ENCODE assay signal across 8 cellular contexts in the genomic region with DNA sequence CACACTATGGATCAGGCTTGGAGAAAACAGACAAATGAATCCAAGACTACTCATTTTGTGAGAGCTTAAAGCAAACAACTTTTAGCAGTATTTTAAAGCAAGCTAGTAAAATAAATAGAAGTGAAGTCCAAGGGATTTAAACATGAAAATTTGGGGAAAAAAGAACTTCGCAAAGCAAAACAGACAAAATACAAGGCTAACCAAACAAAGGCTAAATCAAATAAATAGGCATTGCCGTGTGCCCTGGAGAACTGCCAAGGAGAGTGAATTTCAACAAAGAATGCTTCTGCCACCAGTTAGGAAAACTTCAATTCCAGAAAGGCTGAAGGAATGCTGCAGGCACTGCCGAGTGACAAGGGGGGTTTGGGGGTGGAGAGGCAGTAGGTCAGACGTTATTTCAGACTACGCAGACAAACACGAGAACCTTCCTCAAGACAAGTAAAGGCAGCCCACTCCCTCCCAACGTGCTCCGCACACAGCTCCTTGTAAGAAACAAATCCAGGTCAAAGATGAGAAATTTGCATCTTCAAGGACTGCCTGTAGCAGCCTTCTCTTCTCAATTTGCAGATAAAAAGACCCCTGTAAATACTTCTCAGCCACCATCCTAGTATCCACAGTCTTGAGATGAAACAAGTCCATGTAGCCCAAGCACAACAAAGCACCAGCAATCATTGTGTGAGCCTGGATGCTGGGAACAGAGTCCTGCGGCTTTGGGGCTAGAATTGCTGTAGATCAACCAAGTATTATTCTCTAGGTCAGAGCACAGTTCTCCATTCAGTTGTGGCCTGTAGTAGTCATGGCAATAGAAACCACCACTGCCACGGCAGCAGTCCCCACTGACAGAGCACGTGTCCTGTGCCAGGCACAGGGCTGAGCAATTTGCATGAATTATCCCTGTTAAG.
DNase-seq lines count a peak whose midpoint lies in the region; ATAC-seq lines count a peak whose summit lies in the region.

No MANE protein-coding gene starts in this region.

- ATAC-seq in HG02588 (IDR thresholded peaks at IDR 0.05; ENCODE audit: unreplicated experiment) (peak; percentile 55), GM19351 (IDR thresholded peaks at IDR 0.05; ENCODE audit: unreplicated experiment) (no peak), GM18517 (IDR thresholded peaks at IDR 0.05; ENCODE audit: unreplicated experiment) (no peak), GM21717 (IDR thresholded peaks at IDR 0.05; ENCODE audit: unreplicated experiment) (no peak)
- peak; percentile 56 for ATAC-seq in stimulated activated effector memory CD8-positive, alpha-beta T cell treated with anti-CD3 and anti-CD28 coated beads, Interleukin-12 subunit alpha, Interleukin-12 subunit beta, amount 100 ng/mL, for 72 hours

- no peaks in the 10 kb centered on the region for H3K9me3 Mint-ChIP-seq in stimulated activated effector memory CD8-positive, alpha-beta T cell treated with anti-CD3 and anti-CD28 coated beads, Interleukin-12 subunit alpha, Interleukin-12 subunit beta, amount 100 ng/mL, for 72 hours

- H3K36me3 Mint-ChIP-seq in stimulated activated effector memory CD8-positive, alpha-beta T cell treated with anti-CD3 and anti-CD28 coated beads, Interleukin-12 subunit alpha, Interleukin-12 subunit beta, amount 100 ng/mL, for 72 hours, result no peaks in the 10 kb centered on the region

- no peak overlapping the region for H3K4me3 Mint-ChIP-seq in stimulated activated effector memory CD8-positive, alpha-beta T cell treated with anti-CD3 and anti-CD28 coated beads, Interleukin-12 subunit alpha, Interleukin-12 subunit beta, amount 100 ng/mL, for 72 hours

- H3K4me1 Mint-ChIP-seq in stimulated activated effector memory CD8-positive, alpha-beta T cell treated with anti-CD3 and anti-CD28 coated beads, Interleukin-12 subunit alpha, Interleukin-12 subunit beta, amount 100 ng/mL, for 72 hours, result no peaks in the 10 kb centered on the region

- H3K27ac Mint-ChIP-seq in stimulated activated effector memory CD8-positive, alpha-beta T cell treated with anti-CD3 and anti-CD28 coated beads, Interleukin-12 subunit alpha, Interleukin-12 subunit beta, amount 100 ng/mL, for 72 hours, result no peak overlapping the region

- DNase-seq in amniotic stem cell (lab: John Stamatoyannopoulos, UW), result peak; percentile 57
- peak; percentile 48 for DNase-seq in iPS-NIHi7 (ENCODE audit: extremely low spot score)
- no peak for DNase-seq in stimulated activated effector memory CD8-positive, alpha-beta T cell treated with anti-CD3 and anti-CD28 coated beads, Interleukin-12 subunit alpha, Interleukin-12 subunit beta, amount 100 ng/mL, for 72 hours (ENCODE audit: low spot score in 2 of 2)
- DNase-seq in activated naive CD4-positive, alpha-beta T cell (lab: John Stamatoyannopoulos, UW), result no peak

Comparison
In these comparisons a context has a peak if more than half of its experiments do, and no peak if none do; other contexts are left out.
1. ATAC-seq: peak in HG02588 (single experiment) and stimulated activated effector memory CD8-positive, alpha-beta T cell treated with anti-CD3 and anti-CD28 coated beads, Interleukin-12 subunit alpha, Interleukin-12 subunit beta, amount 100 ng/mL, for 72 hours (single experiment); none in GM19351 (single experiment), GM18517 (single experiment) and GM21717 (single experiment).
2. DNase-seq: peak in amniotic stem cell (single experiment) and iPS-NIHi7 (single experiment); none in stimulated activated effector memory CD8-positive, alpha-beta T cell treated with anti-CD3 and anti-CD28 coated beads, Interleukin-12 subunit alpha, Interleukin-12 subunit beta, amount 100 ng/mL, for 72 hours (0 of 2) and activated naive CD4-positive, alpha-beta T cell (0 of 4).